36 cellular contexts compared by ENCODE assay signal in genomic region chr1:164921493-164921892, GRCh38.
"Had no signal": no experiment of that assay in that cellular context is flagged by ENCODE, and none has a peak within 500 bp of the region (broad histone marks: within the 10 kb centered on the region; RNA-seq: fewer than 3 reads in every experiment).

No MANE protein-coding gene starts in this region.

- H3K36me3 ChIP-seq: ascending aorta, cardiac muscle cell had no signal

- H3K36me3 Mint-ChIP-seq: activated CD8-positive, alpha-beta memory T cell treated with anti-CD3 and anti-CD28 coated beads, Interleukin-2, amount 10 ng/mL, durations not matched to agents 7 days and 5 days; activated naive CD4-positive, alpha-beta T cell treated with anti-CD3 and anti-CD28 coated beads, Interleukin-2, amount 10 ng/mL, durations not matched to agents 7 days and 5 days; activated naive CD4-positive, alpha-beta T cell treated with anti-CD3 and anti-CD28 coated beads, Interleukin-2, amount 50 U/mL, for 24 hours; activated naive CD8-positive, alpha-beta T cell; activated naive CD8-positive, alpha-beta T cell treated with anti-CD3 and anti-CD28 coated beads, Interleukin-2, amount 10 ng/mL, durations not matched to agents 7 days and 5 days; brain had no signal

- DNase-seq: activated CD4-positive, alpha-beta memory T cell treated with anti-CD3 and anti-CD28 coated beads, Interleukin-2, amount 10 ng/mL, durations not matched to agents 7 days and 5 days; activated CD4-positive, alpha-beta T cell treated with anti-CD3 and anti-CD28 coated beads for 1 hour; activated CD4-positive, alpha-beta T cell treated with anti-CD3 and anti-CD28 coated beads for 36 hours; activated CD4-positive, alpha-beta T cell treated with anti-CD3 and anti-CD28 coated beads for 48 hours; activated CD4-positive, alpha-beta T cell treated with anti-CD3 and anti-CD28 coated beads, Interleukin-2, amount 10 ng/mL, durations not matched to agents 7 days and 5 days; activated CD4-positive, alpha-beta T cell treated with anti-CD3 and anti-CD28 coated beads, Interleukin-2, amount 50 U/mL, for 48 hours; activated CD4-positive, CD25-positive, alpha-beta regulatory T cell; activated CD8-positive, alpha-beta memory T cell treated with anti-CD3 and anti-CD28 coated beads for 24 hours; activated CD8-positive, alpha-beta memory T cell treated with anti-CD3 and anti-CD28 coated beads, Interleukin-2, amount 10 ng/mL, durations not matched to agents 7 days and 5 days; activated CD8-positive, alpha-beta memory T cell treated with anti-CD3 and anti-CD28 coated beads, Interleukin-2, amount 50 U/mL, for 48 hours; activated CD8-positive, alpha-beta T cell treated with anti-CD3 and anti-CD28 coated beads, Interleukin-2, amount 10 ng/mL, durations not matched to agents 7 days and 5 days; activated effector memory CD4-positive, alpha-beta T cell treated with Interleukin-2 at 50 U/mL for 16 hours; activated gamma-delta T cell; activated naive CD4-positive, alpha-beta T cell treated with anti-CD3 and anti-CD28 coated beads, Interleukin-2, amount 10 ng/mL, durations not matched to agents 7 days and 5 days; activated naive CD4-positive, alpha-beta T cell treated with Interleukin-2 at 50 U/mL for 16 hours; activated naive CD8-positive, alpha-beta T cell treated with anti-CD3 and anti-CD28 coated beads, Interleukin-2, amount 10 ng/mL, durations not matched to agents 7 days and 5 days; activated naive CD8-positive, alpha-beta T cell treated with anti-CD3 and anti-CD28 coated beads, Interleukin-2, amount 50 U/mL, for 24 hours; activated T-cell treated with anti-CD3 and anti-CD28 coated beads, Interleukin-2, amount 50 U/mL, for 24 hours; activated T-cell treated with anti-CD3 and anti-CD28 coated beads, Interleukin-2, amount 50 U/mL, for 48 hours; amygdala; anterior cingulate cortex; caudate nucleus; cerebellar nuclear complex; T-helper 2 cell; T-helper 9 cell had no signal

- H3K4me3 ChIP-seq: ascending aorta, cardiac muscle cell had no signal

- H3K4me3 Mint-ChIP-seq: activated CD4-positive, alpha-beta memory T cell treated with anti-CD3 and anti-CD28 coated beads, Interleukin-2, amount 10 ng/mL, durations not matched to agents 7 days and 5 days; activated CD4-positive, alpha-beta T cell treated with anti-CD3 and anti-CD28 coated beads for 36 hours; activated CD4-positive, alpha-beta T cell treated with anti-CD3 and anti-CD28 coated beads, Interleukin-2, amount 10 ng/mL, durations not matched to agents 7 days and 5 days; activated CD8-positive, alpha-beta memory T cell treated with anti-CD3 and anti-CD28 coated beads, Interleukin-2, amount 10 ng/mL, durations not matched to agents 7 days and 5 days; activated CD8-positive, alpha-beta T cell treated with anti-CD3 and anti-CD28 coated beads, Interleukin-2, amount 10 ng/mL, durations not matched to agents 7 days and 5 days; activated naive CD4-positive, alpha-beta T cell treated with anti-CD3 and anti-CD28 coated beads, Interleukin-2, amount 10 ng/mL, durations not matched to agents 7 days and 5 days; activated naive CD4-positive, alpha-beta T cell treated with anti-CD3 and anti-CD28 coated beads, Interleukin-2, amount 50 U/mL, for 24 hours; activated naive CD8-positive, alpha-beta T cell; activated naive CD8-positive, alpha-beta T cell treated with anti-CD3 and anti-CD28 coated beads, Interleukin-2, amount 10 ng/mL, durations not matched to agents 7 days and 5 days; activated naive CD8-positive, alpha-beta T cell treated with anti-CD3 and anti-CD28 coated beads, Interleukin-2, amount 50 U/mL, for 24 hours; activated T-cell treated with anti-CD3 and anti-CD28 coated beads, Interleukin-2, amount 50 U/mL, for 24 hours; brain; central memory CD8-positive, alpha-beta T cell; T-helper 1 cell treated with Interleukin-12 subunit alpha and Interleukin-12 subunit beta and Interleukin-4 antibody, amounts not matched to agents 30 μg/mL and 1 μg/mL, for 36 hours; T-helper 2 cell treated with Interferon-gamma antibody and Interleukin-4, amounts not matched to agents 5 μg/mL and 100 μg/mL, for 36 hours had no signal

- H3K4me1 ChIP-seq: ascending aorta had no signal

- H3K4me1 Mint-ChIP-seq: activated CD4-positive, alpha-beta memory T cell treated with anti-CD3 and anti-CD28 coated beads, Interleukin-2, amount 10 ng/mL, durations not matched to agents 7 days and 5 days; activated CD4-positive, alpha-beta T cell treated with anti-CD3 and anti-CD28 coated beads for 36 hours; activated CD4-positive, alpha-beta T cell treated with anti-CD3 and anti-CD28 coated beads, Interleukin-2, amount 10 ng/mL, durations not matched to agents 7 days and 5 days; activated CD8-positive, alpha-beta memory T cell treated with anti-CD3 and anti-CD28 coated beads, Interleukin-2, amount 10 ng/mL, durations not matched to agents 7 days and 5 days; activated naive CD4-positive, alpha-beta T cell treated with anti-CD3 and anti-CD28 coated beads, Interleukin-2, amount 10 ng/mL, durations not matched to agents 7 days and 5 days; activated naive CD4-positive, alpha-beta T cell treated with anti-CD3 and anti-CD28 coated beads, Interleukin-2, amount 50 U/mL, for 24 hours; activated naive CD8-positive, alpha-beta T cell treated with anti-CD3 and anti-CD28 coated beads, Interleukin-2, amount 10 ng/mL, durations not matched to agents 7 days and 5 days; activated naive CD8-positive, alpha-beta T cell treated with anti-CD3 and anti-CD28 coated beads, Interleukin-2, amount 50 U/mL, for 24 hours; central memory CD8-positive, alpha-beta T cell had no signal

- H3K27me3 ChIP-seq: ascending aorta, cardiac muscle cell had no signal

- H3K9me3 ChIP-seq: ascending aorta had no signal

- ATAC-seq: activated CD4-positive, alpha-beta T cell treated with anti-CD3 and anti-CD28 coated beads for 36 hours; activated CD4-positive, CD25-positive, alpha-beta regulatory T cell treated with anti-CD3 and anti-CD28 coated beads, Interleukin-2, amount 50 U/mL, for 24 hours; activated CD8-positive, alpha-beta memory T cell treated with anti-CD3 and anti-CD28 coated beads, Interleukin-2, amount 10 ng/mL, durations not matched to agents 7 days and 5 days; activated CD8-positive, alpha-beta T cell treated with anti-CD3 and anti-CD28 coated beads, Interleukin-2, amount 10 ng/mL, durations not matched to agents 7 days and 5 days; activated naive CD8-positive, alpha-beta T cell treated with anti-CD3 and anti-CD28 coated beads, Interleukin-2, amount 50 U/mL, for 24 hours had no signal

- H3K27me3 Mint-ChIP-seq: activated CD4-positive, alpha-beta memory T cell treated with anti-CD3 and anti-CD28 coated beads, Interleukin-2, amount 10 ng/mL, durations not matched to agents 7 days and 5 days; activated CD4-positive, alpha-beta T cell treated with anti-CD3 and anti-CD28 coated beads for 36 hours; activated CD4-positive, alpha-beta T cell treated with anti-CD3 and anti-CD28 coated beads, Interleukin-2, amount 10 ng/mL, durations not matched to agents 7 days and 5 days; activated CD8-positive, alpha-beta memory T cell treated with anti-CD3 and anti-CD28 coated beads, Interleukin-2, amount 10 ng/mL, durations not matched to agents 7 days and 5 days; activated naive CD4-positive, alpha-beta T cell treated with anti-CD3 and anti-CD28 coated beads, Interleukin-2, amount 10 ng/mL, durations not matched to agents 7 days and 5 days; activated naive CD4-positive, alpha-beta T cell treated with anti-CD3 and anti-CD28 coated beads, Interleukin-2, amount 50 U/mL, for 24 hours; activated naive CD8-positive, alpha-beta T cell; activated naive CD8-positive, alpha-beta T cell treated with anti-CD3 and anti-CD28 coated beads, Interleukin-2, amount 50 U/mL, for 24 hours; activated T-cell treated with anti-CD3 and anti-CD28 coated beads, Interleukin-2, amount 50 U/mL, for 24 hours; central memory CD8-positive, alpha-beta T cell had no signal

- H3K9me3 Mint-ChIP-seq: activated CD4-positive, alpha-beta T cell treated with anti-CD3 and anti-CD28 coated beads, Interleukin-2, amount 10 ng/mL, durations not matched to agents 7 days and 5 days; activated naive CD4-positive, alpha-beta T cell treated with anti-CD3 and anti-CD28 coated beads, Interleukin-2, amount 10 ng/mL, durations not matched to agents 7 days and 5 days; activated naive CD4-positive, alpha-beta T cell treated with anti-CD3 and anti-CD28 coated beads, Interleukin-2, amount 50 U/mL, for 24 hours; activated naive CD8-positive, alpha-beta T cell treated with anti-CD3 and anti-CD28 coated beads, Interleukin-2, amount 10 ng/mL, durations not matched to agents 7 days and 5 days; activated naive CD8-positive, alpha-beta T cell treated with anti-CD3 and anti-CD28 coated beads, Interleukin-2, amount 50 U/mL, for 24 hours; activated T-cell treated with anti-CD3 and anti-CD28 coated beads, Interleukin-2, amount 50 U/mL, for 24 hours; activated T-helper 2 cell treated with anti-CD3 and anti-CD28 coated beads, Interferon-gamma antibody, Interleukin-2, Interleukin-4, amounts not matched to agents 10 μg/mL and 5 μg/mL and 100 μg/mL, durations not matched to agents 14 hours and 24 hours and 36 hours; brain; T-helper 1 cell treated with Interleukin-12 subunit alpha and Interleukin-12 subunit beta and Interleukin-4 antibody, amounts not matched to agents 30 μg/mL and 1 μg/mL, for 36 hours; T-helper 2 cell treated with Interferon-gamma antibody and Interleukin-4, amounts not matched to agents 5 μg/mL and 100 μg/mL, for 36 hours had no signal

- H3K27ac ChIP-seq: ascending aorta, cardiac muscle cell, VCaP had no signal

- H3K27ac Mint-ChIP-seq: activated CD4-positive, alpha-beta memory T cell treated with anti-CD3 and anti-CD28 coated beads, Interleukin-2, amount 10 ng/mL, durations not matched to agents 7 days and 5 days; activated CD4-positive, alpha-beta T cell treated with anti-CD3 and anti-CD28 coated beads for 36 hours; activated CD4-positive, alpha-beta T cell treated with anti-CD3 and anti-CD28 coated beads, Interleukin-2, amount 10 ng/mL, durations not matched to agents 7 days and 5 days; activated CD8-positive, alpha-beta memory T cell treated with anti-CD3 and anti-CD28 coated beads, Interleukin-2, amount 10 ng/mL, durations not matched to agents 7 days and 5 days; activated CD8-positive, alpha-beta T cell treated with anti-CD3 and anti-CD28 coated beads, Interleukin-2, amount 10 ng/mL, durations not matched to agents 7 days and 5 days; activated naive CD4-positive, alpha-beta T cell treated with anti-CD3 and anti-CD28 coated beads, Interleukin-2, amount 10 ng/mL, durations not matched to agents 7 days and 5 days; activated naive CD4-positive, alpha-beta T cell treated with anti-CD3 and anti-CD28 coated beads, Interleukin-2, amount 50 U/mL, for 24 hours; activated naive CD8-positive, alpha-beta T cell; activated naive CD8-positive, alpha-beta T cell treated with anti-CD3 and anti-CD28 coated beads, Interleukin-2, amount 10 ng/mL, durations not matched to agents 7 days and 5 days; activated naive CD8-positive, alpha-beta T cell treated with anti-CD3 and anti-CD28 coated beads, Interleukin-2, amount 50 U/mL, for 24 hours; activated T-cell treated with anti-CD3 and anti-CD28 coated beads, Interleukin-2, amount 50 U/mL, for 24 hours; activated T-helper 2 cell treated with anti-CD3 and anti-CD28 coated beads, Interferon-gamma antibody, Interleukin-2, Interleukin-4, amounts not matched to agents 10 μg/mL and 5 μg/mL and 100 μg/mL, durations not matched to agents 14 hours and 24 hours and 36 hours; brain; T-helper 1 cell treated with Interleukin-12 subunit alpha and Interleukin-12 subunit beta and Interleukin-4 antibody, amounts not matched to agents 30 μg/mL and 1 μg/mL, for 36 hours; T-helper 2 cell treated with Interferon-gamma antibody and Interleukin-4, amounts not matched to agents 5 μg/mL and 100 μg/mL, for 36 hours had no signal
